13 cellular contexts compared by ENCODE assay signal in genomic region chr12:8947737-8948136, GRCh38. TPM values are rescaled to one million over a fixed set of nuclear protein-coding genes. Genes with fewer than 3 reads are reported as not detected.
DNase-seq lines count a peak whose midpoint lies in the region; ATAC-seq, FAIRE-seq and TF ChIP-seq lines count a peak whose summit lies in the region.
"Had no signal": no experiment of that assay in that cellular context is flagged by ENCODE, and none has a peak within 500 bp of the region (broad histone marks: within the 10 kb centered on the region; RNA-seq: fewer than 3 reads in every experiment).

No MANE protein-coding gene starts in this region.

- POLR2A ChIA-PET in A549 (lab: Yijun Ruan, JAX) = interaction anchor here (3.2 kb wide), 1 partner anchor 33 kb away, joined by 22 read pairs; the partner anchor contains the start of gene PHC1

- no peak for TF ChIP-seq EP300 in A549 (IDR thresholded peaks at IDR 0.05)

- H3K9me3 ChIP-seq in A549 (no peaks in the 10 kb centered on the region), SK-N-MC (ENCODE audit: low read depth, low read length) (no peaks in the 10 kb centered on the region)
- H3K9me3 ChIP-seq: vagina had no signal

- H3K4me2 ChIP-seq in A549 = peak overlapping the region; percentile 97

- H3K4me1 ChIP-seq in A549 = peaks cover 19% of the 10 kb centered on the region

- H3K9ac ChIP-seq in SK-N-MC (ENCODE audit: insufficient read length) = peak overlapping the region; percentile 85

- peaks cover 36% of the 10 kb centered on the region for H3K36me3 ChIP-seq in SK-N-MC (ENCODE audit: insufficient read depth, low read length)

- TF ChIP-seq POLR2A in A549 (IDR thresholded peaks at IDR 0.05; ENCODE audit: low read length) (no peak), GM12891 (IDR thresholded peaks at IDR 0.05; ENCODE audit: low read depth, low read length) (no peak), GM12892 (IDR thresholded peaks at IDR 0.05; ENCODE audit: low read depth, low read length) (no peak)

- no peak overlapping the region for H3K27ac ChIP-seq in A549
- no peak overlapping the region for H3K27ac ChIP-seq in SK-N-MC

- TF ChIP-seq CTCF in A549 (IDR thresholded peaks at IDR 0.05) = no peak

- no peak for DNase-seq in A549 (ENCODE audit: low read depth in 1 of 2, low spot score in 1 of 2)
- no peak for DNase-seq in GM12891 (ENCODE audit: insufficient read length, low spot score)
- no peak for DNase-seq in SK-N-MC (ENCODE audit: low read depth, low spot score)
- peak; percentile 16 for DNase-seq in germinal center (ENCODE audit: low spot score)
- DNase-seq in hepatic stellate cell (ENCODE audit: low spot score) = no peak
- DNase-seq in GM12892 (ENCODE audit: insufficient read length) = no peak
- no peak for DNase-seq in NCI-H1694 (lab: John Stamatoyannopoulos, UW)
- DNase-seq: activated CD8-positive, alpha-beta memory T cell treated with anti-CD3 and anti-CD28 coated beads for 24 hours; kidney glomerular epithelial cell; NCI-H510A had no signal

- CTCF ChIA-PET in A549 (lab: Yijun Ruan, JAX) = interaction anchor here (0.7 to 1.7 kb wide), 3 partner anchors 34 to 204 kb away, joined by 3 to 5 read pairs (median 3); no protein-coding TSS in a partner anchor

- FAIRE-seq in A549 (lab: Jason Lieb, UNC) = no peak
- no peak for FAIRE-seq in GM12891 (lab: Jason Lieb, UNC)
- FAIRE-seq in GM12892 (lab: Jason Lieb, UNC) = no peak
- FAIRE-seq: GM19239 had no signal

- ATAC-seq in A549 (no peak), HG02642 (IDR thresholded peaks at IDR 0.05; ENCODE audit: poor library complexity, unreplicated experiment) (no peak)

- H3K4me3 ChIP-seq in A549 (peak overlapping the region; percentile 100; the same call in 2 of the 3 replicates), SK-N-MC (peak overlapping the region; percentile 83)

- no peak for TF ChIP-seq RAD21 in A549 (conservative IDR thresholded peaks at IDR 0.05 in 1 of 2, IDR thresholded peaks at IDR 0.05 in 1 of 2)

TF ChIP-seq in A549, 52 proteins besides CTCF, POLR2A, EP300 and RAD21 (continues in another document):
- TF ChIP-seq HOXB13 (CRISPR knock-in tag; IDR thresholded peaks at IDR 0.05; ENCODE audit: low read depth) = no peak
- no peak for TF ChIP-seq EHF (CRISPR knock-in tag; IDR thresholded peaks at IDR 0.05)
- no peak for TF ChIP-seq ESRRA (IDR thresholded peaks at IDR 0.05; ENCODE audit: borderline replicate concordance, low read length)
- no peak for TF ChIP-seq CBX2 (IDR thresholded peaks at IDR 0.05; ENCODE audit: borderline replicate concordance, low read depth)
- TF ChIP-seq NFE2L2 (conservative IDR thresholded peaks at IDR 0.05; ENCODE audit: low read length) = no peak
- no peak for TF ChIP-seq HDAC2 (IDR thresholded peaks at IDR 0.05)
- TF ChIP-seq USF2 (IDR thresholded peaks at IDR 0.05) = no peak
- no peak for TF ChIP-seq FOSB (CRISPR knock-in tag; IDR thresholded peaks at IDR 0.05)
- TF ChIP-seq HOXB5 (CRISPR knock-in tag; IDR thresholded peaks at IDR 0.05) = no peak
- no peak for TF ChIP-seq ZSCAN20 (CRISPR knock-in tag; IDR thresholded peaks at IDR 0.05)
- TF ChIP-seq HOXA7 (CRISPR knock-in tag; IDR thresholded peaks at IDR 0.05) = no peak
- no peak for TF ChIP-seq BHLHE40 (IDR thresholded peaks at IDR 0.05; ENCODE audit: low read depth, low read length)
- TF ChIP-seq ATOH8 (CRISPR knock-in tag; IDR thresholded peaks at IDR 0.05; ENCODE audit: low read depth) = no peak
- TF ChIP-seq TP53 (CRISPR knock-in tag; IDR thresholded peaks at IDR 0.05) = no peak

TF ChIP-seq in GM12891, 5 proteins besides CTCF, POLR2A, EP300 and RAD21:
- no peak for TF ChIP-seq POU2F2 (IDR thresholded peaks at IDR 0.05; ENCODE audit: low read depth, low read length)
- TF ChIP-seq SPI1 (IDR thresholded peaks at IDR 0.05; ENCODE audit: low read depth, low read length) = peak; percentile 78

RNA-seq across cellular contexts. Expression of gene M6PR, which starts 1.7 kb away (rescaled TPM):
- polyA plus RNA-seq in A549 (2011; rRNA removed) (162 and 227 TPM in 2 replicates), A549 (2017; fragmentation: RNase III; extraction: RNeasy Plus Mini Kit Qiagen cat#74134 plus additional on column Dnase treatment) (145 to 187 TPM (median 182 TPM) in 3 replicates)
- polyA plus RNA-seq in A549 (2012; cell fraction: cytosol; rRNA removed) = 95.6 and 106 TPM in 2 replicates
- 63.2 and 138 TPM in 2 replicates for polyA plus RNA-seq in A549 (2012; cell fraction: nucleus; rRNA removed)
- polyA minus RNA-seq in A549 (2011; rRNA and poly(A)+ RNA removed) = 264 and 270 TPM in 2 replicates
- 103 TPM for polyA plus RNA-seq in GM12891 (2012; ENCODE audit: low read depth, missing spikeins)
- polyA plus RNA-seq in GM12892 (2012; ENCODE audit: missing spikeins) = 123 TPM

RNA-seq across cellular contexts. Expression of gene PHC1, which starts 33.4 kb away (rescaled TPM):
- polyA plus RNA-seq in A549 (2011; rRNA removed) (26.5 and 40.5 TPM in 2 replicates), A549 (2017; fragmentation: RNase III; extraction: RNeasy Plus Mini Kit Qiagen cat#74134 plus additional on column Dnase treatment) (10.6 to 12.6 TPM (median 11.2 TPM) in 3 replicates)
- 13.8 and 17.9 TPM in 2 replicates for polyA plus RNA-seq in A549 (2012; cell fraction: cytosol; rRNA removed)
- polyA plus RNA-seq in A549 (2012; cell fraction: nucleus; rRNA removed) = 38.6 and 42.8 TPM in 2 replicates
- polyA minus RNA-seq in A549 (2011; rRNA and poly(A)+ RNA removed) = 30.9 and 33.5 TPM in 2 replicates
- polyA plus RNA-seq in GM12891 (2012; ENCODE audit: low read depth, missing spikeins) = 8.7 TPM
- polyA plus RNA-seq in GM12892 (2012; ENCODE audit: missing spikeins) = 11.7 TPM

RNA-seq across cellular contexts. Expression of gene KLRG1, which starts 41.6 kb away (rescaled TPM):
- polyA plus RNA-seq in A549 (2011; rRNA removed) (7.5 and 9.4 TPM in 2 replicates), A549 (2017; fragmentation: RNase III; extraction: RNeasy Plus Mini Kit Qiagen cat#74134 plus additional on column Dnase treatment) (3.8 to 5.1 TPM (median 4.8 TPM) in 3 replicates)
- polyA plus RNA-seq in A549 (2012; cell fraction: cytosol; rRNA removed) = 3.1 and 3.3 TPM in 2 replicates
- polyA plus RNA-seq in A549 (2012; cell fraction: nucleus; rRNA removed) = 1.3 and 1.8 TPM in 2 replicates
- polyA minus RNA-seq in A549 (2011; rRNA and poly(A)+ RNA removed) = 4.4 and 5.1 TPM in 2 replicates
- 1.5 TPM for polyA plus RNA-seq in GM12891 (2012; ENCODE audit: low read depth, missing spikeins)
- 2.1 TPM for polyA plus RNA-seq in GM12892 (2012; ENCODE audit: missing spikeins)
